In the genomic region with DNA sequence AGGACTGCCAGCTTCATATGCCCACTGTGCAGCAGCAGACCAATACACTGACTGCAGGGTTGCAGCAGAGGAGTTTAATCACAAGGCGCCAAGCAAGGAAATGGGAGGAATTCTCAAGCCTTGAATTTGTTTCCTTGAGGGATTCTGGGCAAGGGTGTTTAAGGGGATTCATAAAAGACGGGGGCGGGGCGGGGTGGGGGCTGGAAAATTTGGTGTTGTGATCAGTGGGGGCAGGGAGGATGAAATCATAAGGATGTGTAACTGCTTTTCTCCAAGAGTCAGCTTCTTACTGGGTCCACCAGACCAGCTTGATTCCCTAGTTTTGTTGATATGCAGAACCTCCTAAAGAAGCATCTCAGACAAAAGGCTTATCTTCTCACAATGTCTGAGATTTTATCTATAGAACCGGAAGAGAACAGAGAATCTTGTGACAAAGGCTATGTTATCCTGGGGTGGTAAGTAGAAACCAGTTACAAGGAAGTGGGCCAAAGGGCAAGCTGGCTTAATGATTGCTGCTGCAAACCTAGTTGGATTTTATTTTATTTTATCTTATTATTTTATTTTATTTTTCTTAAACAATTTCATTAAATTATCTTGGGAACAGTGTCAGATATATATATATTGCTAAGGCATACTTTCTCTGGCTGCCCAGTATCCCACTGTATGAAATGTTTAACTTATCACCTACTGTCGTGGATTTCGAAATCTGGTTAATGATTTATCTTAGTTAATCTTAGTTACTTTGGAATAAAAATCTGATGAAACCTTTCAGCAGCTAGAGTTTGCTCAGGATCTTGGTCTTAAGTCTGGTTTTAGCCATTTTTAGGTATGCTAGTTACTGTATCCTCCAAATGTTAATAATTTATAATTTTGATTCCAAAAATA, we compare ENCODE assay signal across 19 cellular contexts.
DNase-seq lines count a peak whose midpoint lies in the region; ATAC-seq and TF ChIP-seq lines count a peak whose summit lies in the region.
"Had no signal": no experiment of that assay in that cellular context is flagged by ENCODE, and none has a peak within 500 bp of the region (broad histone marks: within the 10 kb centered on the region; RNA-seq: fewer than 3 reads in every experiment).

No MANE protein-coding gene starts in this region.

- H2AK5ac ChIP-seq in neuronal stem cell (ENCODE audit: low read depth, low read length), result no peak overlapping the region

- H3K18ac ChIP-seq in neuronal stem cell (ENCODE audit: low read length), result no peak overlapping the region

- no peak overlapping the region for H4K8ac ChIP-seq in neuronal stem cell (ENCODE audit: low read depth, low read length)

- no peak overlapping the region for H2BK15ac ChIP-seq in neuronal stem cell (ENCODE audit: low read length)

- WGBS in neuronal stem cell (ENCODE audit: extremely low coverage in 2 of 2, insufficient read length in 2 of 2, insufficient replicate concordance in 1 of 2), 2 donors, result no CpG with 5 or more reads among the region's 7 CpGs
- WGBS in heart right ventricle, 2 donors, result 47 to 49% methylated on average over 7 of the region's 7 CpGs

- no peaks in the 10 kb centered on the region for H3K36me3 Mint-ChIP-seq in WTC11
- peaks cover 5% of the 10 kb centered on the region for H3K36me3 Mint-ChIP-seq in MCF 10A (ENCODE audit: insufficient read depth, unreplicated experiment)
- H3K36me3 Mint-ChIP-seq: activated naive CD8-positive, alpha-beta T cell treated with anti-CD3 and anti-CD28 coated beads, Interleukin-2, amount 10 ng/mL, durations not matched to agents 7 days and 5 days had no signal

- H3K4ac ChIP-seq in neuronal stem cell (ENCODE audit: low read length), result no peak overlapping the region

- H3K4me1 ChIP-seq in neuronal stem cell (ENCODE audit: control insufficient read depth in 2 of 2, insufficient read depth in 1 of 2, low read depth in 1 of 2, low read length in 2 of 2), result no peaks in the 10 kb centered on the region
- H3K4me1 ChIP-seq in heart right ventricle, result peaks cover 0 to 2% (median 0%) of the 10 kb centered on the region in 9 donors
- H3K4me1 ChIP-seq: sigmoid colon had no signal

- H3K14ac ChIP-seq in neuronal stem cell (ENCODE audit: low read length), result no peak overlapping the region

- H2AFZ ChIP-seq in neuronal stem cell (ENCODE audit: low read length), result peak overlapping the region; percentile 71

- peak overlapping the region; percentile 57; the same call in 1 of the 2 replicates for H3K27ac Mint-ChIP-seq in WTC11
- H3K27ac Mint-ChIP-seq in MCF 10A (ENCODE audit: low read depth, unreplicated experiment), result no peak overlapping the region
- H3K27ac Mint-ChIP-seq: activated CD8-positive, alpha-beta T cell treated with anti-CD3 and anti-CD28 coated beads for 36 hours; activated naive CD8-positive, alpha-beta T cell treated with anti-CD3 and anti-CD28 coated beads, Interleukin-2, amount 10 ng/mL, durations not matched to agents 7 days and 5 days; activated T-helper 1 cell treated with anti-CD3 and anti-CD28 coated beads, Interleukin-12 subunit alpha, Interleukin-12 subunit beta, Interleukin-2, Interleukin-4 antibody, amounts not matched to agents 30 ng/mL and 10 ng/mL and 1 ng/mL, durations not matched to agents 14 hours and 24 hours and 36 hours; dendritic cell treated with granulocyte-macrophage colony-stimulating factor and Interleukin-4, amounts not matched to agents 40 ng/mL and 50 ng/mL, for 4 days had no signal

- H3K4me3 ChIP-seq in neuronal stem cell (ENCODE audit: low read length in 2 of 2) (no peak overlapping the region), heart right ventricle (no peak overlapping the region)
- H3K4me3 ChIP-seq: esophagus muscularis mucosa, MG63, sigmoid colon had no signal

- H2BK12ac ChIP-seq in neuronal stem cell (ENCODE audit: low read length), result no peak overlapping the region

- peak overlapping the region; percentile 41; the same call in 1 of the 2 replicates for H3K4me3 Mint-ChIP-seq in WTC11
- H3K4me3 Mint-ChIP-seq in MCF 10A (ENCODE audit: unreplicated experiment), result no peak overlapping the region
- H3K4me3 Mint-ChIP-seq: activated CD8-positive, alpha-beta T cell treated with anti-CD3 and anti-CD28 coated beads for 36 hours; activated naive CD8-positive, alpha-beta T cell treated with anti-CD3 and anti-CD28 coated beads, Interleukin-2, amount 10 ng/mL, durations not matched to agents 7 days and 5 days; activated T-helper 1 cell treated with anti-CD3 and anti-CD28 coated beads, Interleukin-12 subunit alpha, Interleukin-12 subunit beta, Interleukin-2, Interleukin-4 antibody, amounts not matched to agents 30 ng/mL and 10 ng/mL and 1 ng/mL, durations not matched to agents 14 hours and 24 hours and 36 hours; dendritic cell treated with granulocyte-macrophage colony-stimulating factor and Interleukin-4, amounts not matched to agents 40 ng/mL and 50 ng/mL, for 4 days had no signal

- H3K27ac ChIP-seq in neuronal stem cell (replicated peaks; ENCODE audit: low read length), result no peak overlapping the region
- H3K27ac ChIP-seq in heart right ventricle, result no peak overlapping the region
- H3K27ac ChIP-seq: esophagus muscularis mucosa, sigmoid colon had no signal

- H3K9me3 ChIP-seq in neuronal stem cell (replicated peaks in 1 of 2; ENCODE audit: control insufficient read depth in 2 of 2, insufficient read depth in 1 of 2, low read depth in 1 of 2, low read length in 2 of 2) (no peaks in the 10 kb centered on the region), heart right ventricle (no peaks in the 10 kb centered on the region)
- H3K9me3 ChIP-seq: esophagus muscularis mucosa, MG63, sigmoid colon had no signal

- CTCF ChIA-PET in WTC11 (lab: Charles Lee), result no interaction called here
- CTCF ChIA-PET in MCF 10A (lab: Yijun Ruan, JAX), result no interaction called here

- no peaks in the 10 kb centered on the region for H3K79me1 ChIP-seq in neuronal stem cell (ENCODE audit: low read depth, low read length)

- ATAC-seq in GM18511 (IDR thresholded peaks at IDR 0.05; ENCODE audit: unreplicated experiment), result peak; percentile 61
- peak; percentile 30; the same call in 1 of the 2 replicates for ATAC-seq in WTC11
- no peak for ATAC-seq in HG03457 (IDR thresholded peaks at IDR 0.05; ENCODE audit: unreplicated experiment)
- no peak for ATAC-seq in heart right ventricle
- ATAC-seq: activated CD8-positive, alpha-beta T cell treated with anti-CD3 and anti-CD28 coated beads for 36 hours; left cardiac atrium had no signal

- H3K9me3 Mint-ChIP-seq in WTC11 (no peaks in the 10 kb centered on the region), MCF 10A (ENCODE audit: unreplicated experiment) (no peaks in the 10 kb centered on the region)
- H3K9me3 Mint-ChIP-seq: activated CD8-positive, alpha-beta T cell treated with anti-CD3 and anti-CD28 coated beads for 36 hours; activated naive CD8-positive, alpha-beta T cell treated with anti-CD3 and anti-CD28 coated beads, Interleukin-2, amount 10 ng/mL, durations not matched to agents 7 days and 5 days; activated T-helper 1 cell treated with anti-CD3 and anti-CD28 coated beads, Interleukin-12 subunit alpha, Interleukin-12 subunit beta, Interleukin-2, Interleukin-4 antibody, amounts not matched to agents 30 ng/mL and 10 ng/mL and 1 ng/mL, durations not matched to agents 14 hours and 24 hours and 36 hours; dendritic cell treated with granulocyte-macrophage colony-stimulating factor and Interleukin-4, amounts not matched to agents 40 ng/mL and 50 ng/mL, for 4 days had no signal

- no peak overlapping the region for H2BK120ac ChIP-seq in neuronal stem cell (ENCODE audit: low read depth, low read length)

- H3K27me3 ChIP-seq in neuronal stem cell (ENCODE audit: control insufficient read depth in 3 of 3, insufficient read depth in 3 of 3, low read depth in 1 of 3, low read length in 3 of 3), result no peaks in the 10 kb centered on the region
- peaks cover 0 to 9% (median 0%) of the 10 kb centered on the region in 7 donors for H3K27me3 ChIP-seq in heart right ventricle
- H3K27me3 ChIP-seq: esophagus muscularis mucosa, MG63, sigmoid colon had no signal

- H3K9ac ChIP-seq in neuronal stem cell (ENCODE audit: low read depth, low read length, poor library complexity), result no peak overlapping the region

- no peak overlapping the region for H3K23ac ChIP-seq in neuronal stem cell (ENCODE audit: low read depth, low read length, poor library complexity)

- POLR2A ChIA-PET in WTC11 (lab: Charles Lee) (no interaction called here), MCF 10A (lab: Yijun Ruan, JAX) (no interaction called here)

- BruUV-seq in MCF 10A (replicated peaks; lab: Mats Ljungman, UMichigan), result no TSS peak

- intact Hi-C loops in heart right ventricle (cut with DNase I), result no loop called here
- intact Hi-C loops in MCF 10A (cut with micrococcal nuclease), result no loop called here

- DNase-seq in WTC11 (ENCODE audit: low spot score) (no peak), iris pigment epithelial cell (ENCODE audit: low read depth) (peak; percentile 1), neuronal stem cell (ENCODE audit: low spot score) (peak; percentile 11), 8988T (no peak), heart right ventricle (no peak), MCF 10A (ENCODE audit: unreplicated experiment) (no peak)
- DNase-seq: activated CD8-positive, alpha-beta T cell treated with anti-CD3 and anti-CD28 coated beads for 36 hours; activated naive CD8-positive, alpha-beta T cell treated with anti-CD3 and anti-CD28 coated beads, Interleukin-2, amount 10 ng/mL, durations not matched to agents 7 days and 5 days; head of caudate nucleus; left cardiac atrium; MG63; NCI-H2227 treated with DMSO at 0.1 percent for 48 hours; sigmoid colon; substantia nigra had no signal

- H2BK5ac ChIP-seq in neuronal stem cell (ENCODE audit: low read length), result no peak overlapping the region

- no peak overlapping the region for H3K4me2 ChIP-seq in neuronal stem cell (ENCODE audit: insufficient read depth, low read length, poor library complexity, severe bottlenecking)

- no peak for TF ChIP-seq CTCF in WTC11 (IDR thresholded peaks at IDR 0.05)
- TF ChIP-seq CTCF in heart right ventricle (IDR thresholded peaks at IDR 0.05), result no peak
- TF ChIP-seq CTCF in MCF 10A (IDR thresholded peaks at IDR 0.05; ENCODE audit: unreplicated experiment), result no peak

- no peaks in the 10 kb centered on the region for H3K27me3 Mint-ChIP-seq in WTC11 (ENCODE audit: low read depth)
- H3K27me3 Mint-ChIP-seq in MCF 10A (ENCODE audit: insufficient read depth, unreplicated experiment), result peaks cover 14% of the 10 kb centered on the region
- H3K27me3 Mint-ChIP-seq: activated CD8-positive, alpha-beta T cell treated with anti-CD3 and anti-CD28 coated beads for 36 hours; activated naive CD8-positive, alpha-beta T cell treated with anti-CD3 and anti-CD28 coated beads, Interleukin-2, amount 10 ng/mL, durations not matched to agents 7 days and 5 days; dendritic cell treated with granulocyte-macrophage colony-stimulating factor and Interleukin-4, amounts not matched to agents 40 ng/mL and 50 ng/mL, for 4 days had no signal

- no peak overlapping the region for H4K91ac ChIP-seq in neuronal stem cell (ENCODE audit: low read depth, low read length, poor library complexity)

- H3K36me3 ChIP-seq in neuronal stem cell (replicated peaks in 1 of 2; ENCODE audit: control insufficient read depth in 2 of 2, insufficient read depth in 2 of 2, low read length in 2 of 2) (no peaks in the 10 kb centered on the region), heart right ventricle (no peaks in the 10 kb centered on the region)
- H3K36me3 ChIP-seq: esophagus muscularis mucosa, MG63, sigmoid colon had no signal

- H3K4me1 Mint-ChIP-seq in WTC11, result peaks cover 24% of the 10 kb centered on the region
- no peaks in the 10 kb centered on the region for H3K4me1 Mint-ChIP-seq in MCF 10A (ENCODE audit: insufficient read depth, unreplicated experiment)

Comparison
In these comparisons a context has a peak if more than half of its experiments do, and no peak if none do; other contexts are left out.
1. ATAC-seq: peak in GM18511 (single experiment) and WTC11 (single experiment); none in HG03457 (single experiment) and heart right ventricle (0 of 8).
2. DNase-seq: peak in iris pigment epithelial cell (single experiment) and neuronal stem cell (single experiment); none in WTC11 (single experiment), 8988T (single experiment), heart right ventricle (0 of 2) and MCF 10A (single experiment).